In genomic region chr18:39057423-39058057, GRCh38 we compare ENCODE assay signal across 26 cellular contexts.
DNase-seq lines count a peak whose midpoint lies in the region; FAIRE-seq and TF ChIP-seq lines count a peak whose summit lies in the region.
"Had no signal": no experiment of that assay in that cellular context is flagged by ENCODE, and none has a peak within 500 bp of the region (broad histone marks: within the 10 kb centered on the region; RNA-seq: fewer than 3 reads in every experiment).

No MANE protein-coding gene starts in this region.

- H3K4me3 ChIP-seq in foreskin fibroblast (ENCODE audit: low read depth in 1 of 2, low read length in 2 of 2), result no peak overlapping the region
- no peak overlapping the region for H3K4me3 ChIP-seq in right atrium auricular region
- H3K4me3 ChIP-seq: ascending aorta, coronary artery, K562, prostate gland, SJSA1, vagina had no signal

- no peaks in the 10 kb centered on the region for H3K27me3 ChIP-seq in right atrium auricular region
- H3K27me3 ChIP-seq: ascending aorta, SJSA1, vagina had no signal

- H3K9me3 ChIP-seq in right atrium auricular region, result no peaks in the 10 kb centered on the region
- H3K9me3 ChIP-seq: ascending aorta, prostate gland, vagina had no signal

- no peak overlapping the region for H3K27ac ChIP-seq in right atrium auricular region
- H3K27ac ChIP-seq: ascending aorta, coronary artery, prostate gland, SJSA1, vagina had no signal

- FAIRE-seq in HTR-8/SVneo (lab: Jason Lieb, UNC), result no peak
- FAIRE-seq: K562 had no signal

- in situ Hi-C loops in KBM-7 (cut with MboI; ENCODE audit: low pct_unique_long_range_greater_than_20kb, low sequenced_read_pairs), result no loop called here

- H3K4me1 ChIP-seq in right atrium auricular region, result no peaks in the 10 kb centered on the region
- H3K4me1 ChIP-seq: ascending aorta, prostate gland, SJSA1, vagina had no signal

- no peaks in the 10 kb centered on the region for H3K36me3 ChIP-seq in right atrium auricular region
- H3K36me3 ChIP-seq: ascending aorta, prostate gland, SJSA1, vagina had no signal

- TF ChIP-seq CTCF in foreskin fibroblast (IDR thresholded peaks at IDR 0.05; ENCODE audit: low read depth, low read length) (no peak), right atrium auricular region (IDR thresholded peaks at IDR 0.05) (no peak)

- DNase-seq in DMS53 (lab: John Stamatoyannopoulos, UW) (peak; percentile 35), HTR-8/SVneo (ENCODE audit: insufficient read length, low spot score) (peak; percentile 1), astrocyte of the hippocampus (ENCODE audit: low read depth, low spot score) (peak; percentile 1), foreskin fibroblast (peak; percentile 7 to 67), right atrium auricular region (ENCODE audit: low spot score) (no peak), KBM-7 (no peak), GM19238 (ENCODE audit: insufficient read length, low spot score) (no peak), NCI-H345 (lab: John Stamatoyannopoulos, UW) (no peak)
- DNase-seq: ACHN; activated CD4-positive, alpha-beta T cell treated with anti-CD3 and anti-CD28 coated beads, Interleukin-2, amount 50 U/mL, for 48 hours; activated naive CD4-positive, alpha-beta T cell treated with anti-CD3 and anti-CD28 coated beads, Interleukin-2, amount 50 U/mL, for 16 hours; activated T-cell treated with anti-CD3 and anti-CD28 coated beads, Interleukin-2, amount 50 U/mL, for 24 hours; C1 segment of cervical spinal cord; GF-D8; glutamatergic neuron; H9; NCI-H1092 treated with DMSO at 0.1 percent for 48 hours; NCI-H748 treated with DMSO at 0.1 percent for 48 hours; OCI-M1; substantia nigra had no signal

Comparison
In these comparisons a context has a peak if more than half of its experiments do, and no peak if none do; other contexts are left out.
1. DNase-seq: peak in DMS53 (single experiment), HTR-8/SVneo (single experiment), astrocyte of the hippocampus (single experiment) and foreskin fibroblast (2 of 2); none in right atrium auricular region (single experiment), KBM-7 (single experiment), GM19238 (single experiment) and NCI-H345 (single experiment).